In genomic region chr6:3162565-3163247, GRCh38 we compare ENCODE assay signal across 8 cellular contexts. TPM values are rescaled to one million over a fixed set of nuclear protein-coding genes. Genes with fewer than 3 reads are reported as not detected.
DNase-seq lines count a peak whose midpoint lies in the region; ATAC-seq and TF ChIP-seq lines count a peak whose summit lies in the region.

No MANE protein-coding gene starts in this region.

- CTCF ChIA-PET in activated B cell treated with CpG ODN at 0.5 μM for 24 hours (lab: Charles Lee): interaction anchor here (0.9 kb wide), 1 partner anchor 88 kb away, joined by 4 read pairs; no protein-coding TSS in a partner anchor

- H3K4me1 Mint-ChIP-seq in activated B cell treated with CpG ODN at 0.5 μM for 24 hours: peaks cover 28% of the 10 kb centered on the region

- peak overlapping the region; percentile 69 for H3K27ac Mint-ChIP-seq in activated B cell treated with CpG ODN at 0.5 μM for 24 hours

- no peaks in the 10 kb centered on the region for H3K9me3 Mint-ChIP-seq in activated B cell treated with CpG ODN at 0.5 μM for 24 hours

- peak; percentile 45 for ATAC-seq in GM18519 (IDR thresholded peaks at IDR 0.05; ENCODE audit: low FRiP score, unreplicated experiment)
- peak; percentile 56 for ATAC-seq in HG03039 (IDR thresholded peaks at IDR 0.05; ENCODE audit: unreplicated experiment)
- peak; percentile 82 for ATAC-seq in activated B cell treated with CpG ODN at 0.5 μM for 24 hours (ENCODE audit: low read depth)

- DNase-seq in ACHN (peak; percentile 76), NCI-H2227 (lab: John Stamatoyannopoulos, UW; ENCODE audit: unreplicated experiment) (peak; percentile 91), activated B cell treated with CpG ODN at 0.5 μM for 24 hours (peak; percentile 70), choroid plexus epithelial cell (ENCODE audit: low read depth) (peak; percentile 79), kidney glomerular epithelial cell (lab: John Stamatoyannopoulos, UW) (peak; percentile 55)
- DNase-seq in stimulated activated CD4-positive, alpha-beta T cell treated with anti-CD3 and anti-CD28 coated beads, Interleukin-15, amount 100 ng/mL, for 24 hours: peak; percentile 66

- intact Hi-C loops in activated B cell treated with CpG ODN at 0.5 μM for 24 hours (cut with micrococcal nuclease): loop anchor here (1.0 to 2.0 kb wide), 7 partner anchors 46 to 856 kb away; partner anchors contain the start of genes PSMG4 and RIPK1

- peak overlapping the region; percentile 70 for H3K4me3 ChIP-seq in choroid plexus epithelial cell (ENCODE audit: low read depth, low read length)

- no peaks in the 10 kb centered on the region for H3K36me3 Mint-ChIP-seq in activated B cell treated with CpG ODN at 0.5 μM for 24 hours (ENCODE audit: low read depth)

- in situ Hi-C loops in ACHN (cut with HindIII; ENCODE audit: low pct_ligation_motif_present, low pct_unique_long_range_greater_than_20kb, low sequenced_read_pairs): no loop called here

- TF ChIP-seq CTCF in activated B cell treated with CpG ODN at 0.5 μM for 24 hours (IDR thresholded peaks at IDR 0.05) (no peak), choroid plexus epithelial cell (conservative IDR thresholded peaks at IDR 0.05; ENCODE audit: low read depth, low read length) (peak; percentile 31)

- H3K27me3 Mint-ChIP-seq in activated B cell treated with CpG ODN at 0.5 μM for 24 hours: peaks cover 2% of the 10 kb centered on the region

- POLR2A ChIA-PET in activated B cell treated with CpG ODN at 0.5 μM for 24 hours (lab: Charles Lee): interaction anchor here (0.6 to 1.0 kb wide), 4 partner anchors 22 to 1300 kb away, joined by 3 to 7 read pairs (median 4); partner anchors contain the start of gene PSMG4

- peak overlapping the region; percentile 87 for H3K4me3 Mint-ChIP-seq in activated B cell treated with CpG ODN at 0.5 μM for 24 hours

RNA-seq across cellular contexts. Expression of gene TUBB2A, which starts 5.4 kb away (rescaled TPM):
- total RNA-seq in activated B cell treated with CpG ODN at 0.5 μM for 24 hours: 3.3 TPM in 2 replicates

RNA-seq across cellular contexts. Expression of gene BPHL, which starts 44.2 kb away (rescaled TPM):
- total RNA-seq in activated B cell treated with CpG ODN at 0.5 μM for 24 hours: 10.5 and 11.0 TPM in 2 replicates

Comparison
In these comparisons a context has a peak if more than half of its experiments do, and no peak if none do; other contexts are left out.
1. Peak in every context shown above with its lines: DNase-seq, ATAC-seq and H3K4me3 ChIP-seq.